20 cellular contexts compared by ENCODE assay signal in genomic region chr12:63895841-63896240, GRCh38. TPM values are rescaled to one million over a fixed set of nuclear protein-coding genes. Genes with fewer than 3 reads are reported as not detected.
DNase-seq lines count a peak whose midpoint lies in the region; ATAC-seq, FAIRE-seq and TF ChIP-seq lines count a peak whose summit lies in the region.
"Had no signal": no experiment of that assay in that cellular context is flagged by ENCODE, and none has a peak within 500 bp of the region (broad histone marks: within the 10 kb centered on the region; RNA-seq: fewer than 3 reads in every experiment).

No MANE protein-coding gene starts in this region.

- POLR2A ChIA-PET in A549 (lab: Yijun Ruan, JAX), result no interaction called here
- POLR2A ChIA-PET in Panc1 (lab: Charles Lee), result no interaction called here

- no TSS peak for BruUV-seq in Panc1 (replicated peaks; lab: Mats Ljungman, UMichigan)

- no peak for ATAC-seq in A549
- no peak for ATAC-seq in Panc1
- ATAC-seq in esophagus mucosa, result peak; percentile 28
- no peak for ATAC-seq in GM18519 (IDR thresholded peaks at IDR 0.05; ENCODE audit: low FRiP score, unreplicated experiment)
- ATAC-seq in GM21390 (IDR thresholded peaks at IDR 0.05; ENCODE audit: unreplicated experiment), result no peak
- ATAC-seq: CD8-positive, alpha-beta T cell; GM12878 had no signal

- CTCF ChIA-PET in A549 (lab: Yijun Ruan, JAX) (no interaction called here), Panc1 (lab: Charles Lee) (no interaction called here)

- no peak overlapping the region for H3K4me3 ChIP-seq in A549
- no peak overlapping the region for H3K4me3 ChIP-seq in Panc1 (ENCODE audit: low read depth in 2 of 2, low read length in 2 of 2)
- H3K4me3 ChIP-seq in stomach smooth muscle (ENCODE audit: low read length in 2 of 2), result no peak overlapping the region
- H3K4me3 ChIP-seq: BLaER1, GM12878, HAP-1 had no signal

- FAIRE-seq in A549 (lab: Jason Lieb, UNC), result peak; percentile 32
- FAIRE-seq: G401.6, GM12878 had no signal

- no peak for TF ChIP-seq POLR2A in A549 (IDR thresholded peaks at IDR 0.05; ENCODE audit: low read length)

- peaks cover 90% of the 10 kb centered on the region for H3K4me1 ChIP-seq in A549
- peaks cover 52% of the 10 kb centered on the region for H3K4me1 ChIP-seq in Panc1 (ENCODE audit: control insufficient read depth, insufficient read depth, low read length)
- H3K4me1 ChIP-seq in stomach smooth muscle (ENCODE audit: control insufficient read depth, insufficient read depth, low read length), result peaks cover 7% of the 10 kb centered on the region

- no peaks in the 10 kb centered on the region for H3K27me3 ChIP-seq in Panc1 (ENCODE audit: control insufficient read depth, insufficient read depth, low read length)
- H3K27me3 ChIP-seq in stomach smooth muscle (ENCODE audit: control insufficient read depth in 1 of 2, insufficient read depth in 2 of 2, low read length in 2 of 2), result no peaks in the 10 kb centered on the region
- H3K27me3 ChIP-seq: BLaER1 had no signal

- TF ChIP-seq CTCF in A549 (IDR thresholded peaks at IDR 0.05) (no peak), Panc1 (IDR thresholded peaks at IDR 0.05) (no peak)

- H3K9me3 ChIP-seq in A549 (no peaks in the 10 kb centered on the region), Panc1 (ENCODE audit: control insufficient read depth, insufficient read depth, low read depth, low read length) (no peaks in the 10 kb centered on the region), stomach smooth muscle (ENCODE audit: control insufficient read depth in 2 of 2, low read length in 2 of 2) (no peaks in the 10 kb centered on the region)
- H3K9me3 ChIP-seq: BLaER1, Caco-2, HAP-1 had no signal

- peak overlapping the region in 1 of 2 experiments; percentile 52; a peak in 2 of 6 replicates for H3K27ac ChIP-seq in A549
- peak overlapping the region; percentile 51; the same call in 1 of the 2 replicates for H3K27ac ChIP-seq in Panc1 (ENCODE audit: low read length)
- peak overlapping the region; percentile 20 for H3K27ac ChIP-seq in stomach smooth muscle (ENCODE audit: low read length)
- H3K27ac ChIP-seq: BLaER1, C4-2B had no signal

- DNase-seq in A549 (ENCODE audit: low read depth in 1 of 2, low spot score in 1 of 2), result no peak
- no peak for DNase-seq in Panc1 (ENCODE audit: low read depth, low spot score)
- DNase-seq in NCI-H1694 treated with DMSO at 0.1 percent for 48 hours (lab: John Stamatoyannopoulos, UW), result no peak
- DNase-seq: 8988T; Caco-2; CD4-positive, CD25-positive, alpha-beta regulatory T cell; CD8-positive, alpha-beta T cell; DMS153; DND-41; GOT3; HFFc6 had no signal

- no peak for TF ChIP-seq EP300 in A549 (IDR thresholded peaks at IDR 0.05)

- H3K9ac ChIP-seq in stomach smooth muscle (ENCODE audit: low read length in 2 of 2), result no peak overlapping the region
- H3K9ac ChIP-seq: BLaER1 had no signal

- in situ Hi-C loops in Panc1 (cut with HindIII; ENCODE audit: low pct_unique_long_range_greater_than_20kb, low sequenced_read_pairs), result loop anchor here (5.0 kb wide), 1 partner anchor 44 kb away; no protein-coding TSS in a partner anchor

- H3K36me3 ChIP-seq in Panc1 (ENCODE audit: control insufficient read depth, insufficient read depth, low read length) (no peaks in the 10 kb centered on the region), stomach smooth muscle (ENCODE audit: control insufficient read depth in 2 of 2, insufficient read depth in 2 of 2, low read length in 2 of 2) (no peaks in the 10 kb centered on the region)
- H3K36me3 ChIP-seq: BLaER1, HAP-1 had no signal

- no peak overlapping the region for H3K4me2 ChIP-seq in A549
- H3K4me2 ChIP-seq: BLaER1 had no signal

- intact Hi-C loops in Panc1 (cut with micrococcal nuclease; ENCODE audit: unreplicated experiment), result no loop called here

- no peak for TF ChIP-seq RAD21 in A549 (conservative IDR thresholded peaks at IDR 0.05 in 1 of 2, IDR thresholded peaks at IDR 0.05 in 1 of 2)

TF ChIP-seq in A549, 52 proteins besides CTCF, POLR2A, EP300 and RAD21 (continues in another document):
- TF ChIP-seq ESRRA (IDR thresholded peaks at IDR 0.05; ENCODE audit: borderline replicate concordance, low read length) (no peak), NPAS2 (CRISPR knock-in tag; IDR thresholded peaks at IDR 0.05; ENCODE audit: borderline replicate concordance) (no peak), MAFK (IDR thresholded peaks at IDR 0.05; ENCODE audit: partially characterized antibody) (no peak), HES2 (IDR thresholded peaks at IDR 0.05) (no peak), REST (IDR thresholded peaks at IDR 0.05) (no peak), PHF8 (IDR thresholded peaks at IDR 0.05; ENCODE audit: borderline replicate concordance, low read depth) (no peak), HMGXB4 (CRISPR knock-in tag; IDR thresholded peaks at IDR 0.05; ENCODE audit: borderline replicate concordance) (no peak), GATA3 (IDR thresholded peaks at IDR 0.05; ENCODE audit: borderline replicate concordance) (no peak), ATOH8 (CRISPR knock-in tag; IDR thresholded peaks at IDR 0.05; ENCODE audit: low read depth) (no peak), CBX2 (IDR thresholded peaks at IDR 0.05; ENCODE audit: borderline replicate concordance, low read depth) (no peak), TFCP2L1 (CRISPR knock-in tag; IDR thresholded peaks at IDR 0.05) (no peak), PBX3 (IDR thresholded peaks at IDR 0.05) (no peak), SMC3 (IDR thresholded peaks at IDR 0.05) (no peak), ZSCAN20 (CRISPR knock-in tag; IDR thresholded peaks at IDR 0.05) (no peak)

RNA-seq across cellular contexts. Expression of gene SRGAP1, which starts 51.3 kb away (rescaled TPM):
- polyA plus RNA-seq in A549 (2011; rRNA removed) (22.9 and 23.6 TPM in 2 replicates), A549 (2017; fragmentation: RNase III; extraction: RNeasy Plus Mini Kit Qiagen cat#74134 plus additional on column Dnase treatment) (7.9 to 8.4 TPM (median 8.3 TPM) in 3 replicates)
- polyA plus RNA-seq in A549 (2012; cell fraction: cytosol; rRNA removed), result 3.4 and 4.4 TPM in 2 replicates
- polyA plus RNA-seq in A549 (2012; cell fraction: nucleus; rRNA removed), result 18.3 and 19.5 TPM in 2 replicates
- 47.3 and 57.7 TPM in 2 replicates for polyA minus RNA-seq in A549 (2011; rRNA and poly(A)+ RNA removed)
- total RNA-seq in Panc1 (2021; ENCODE audit: unreplicated experiment) (26.8 TPM), esophagus mucosa (5.8 TPM)
- polyA plus RNA-seq in Panc1 (2012; ENCODE audit: insufficient read length), result 10.4 TPM
- total RNA-seq: CD4-positive, CD25-positive, alpha-beta regulatory T cell had no signal
